In genomic region chr5:104179057-104179456, GRCh38 we compare ENCODE assay signal across 8 cellular contexts.
DNase-seq lines count a peak whose midpoint lies in the region; ATAC-seq, FAIRE-seq and TF ChIP-seq lines count a peak whose summit lies in the region.

No MANE protein-coding gene starts in this region.

- H3K27me3 ChIP-seq in GM12878 (replicated peaks in 1 of 2; ENCODE audit: control insufficient read depth in 2 of 2, insufficient read depth in 2 of 2, low read length in 1 of 2): no peaks in the 10 kb centered on the region
- no peaks in the 10 kb centered on the region for H3K27me3 ChIP-seq in HepG2 (ENCODE audit: control insufficient read depth in 1 of 2, insufficient read depth in 2 of 2, low read length in 2 of 2)

- H3K27ac ChIP-seq in GM12878 (ENCODE audit: control insufficient read depth, insufficient read depth) (no peak overlapping the region), HepG2 (ENCODE audit: extremely low read length, insufficient read depth, low read length) (no peak overlapping the region)

- SMC1A ChIA-PET in GM12878 (lab: Charles Lee; ENCODE audit: uncharacterized antibody, unreplicated experiment): interaction anchor here (0.9 to 4.7 kb wide), 18 partner anchors 11 to 597 kb away, joined by 3 to 66 read pairs (median 4); no protein-coding TSS in a partner anchor

- TF ChIP-seq RAD21 in GM12878 (IDR thresholded peaks at IDR 0.05; ENCODE audit: insufficient read depth, low read depth, low read length) (peak; percentile 72), HepG2 (CRISPR knock-in tag; IDR thresholded peaks at IDR 0.05) (peak; percentile 86)

- peaks cover 1 to 2% of the 10 kb centered on the region in 2 donors for H3K36me3 Mint-ChIP-seq in activated T-cell treated with anti-CD3 and anti-CD28 coated beads, Interleukin-2, amount 50 U/mL, for 72 hours (ENCODE audit: insufficient read depth in 2 of 2)
- H3K36me3 Mint-ChIP-seq in activated T-cell treated with anti-CD3 and anti-CD28 coated beads, Interleukin-2, amount 50 U/mL, for 4 hours (ENCODE audit: insufficient read depth): no peaks in the 10 kb centered on the region
- no peaks in the 10 kb centered on the region for H3K36me3 Mint-ChIP-seq in HFFc6 (ENCODE audit: low read depth)
- no peaks in the 10 kb centered on the region for H3K36me3 Mint-ChIP-seq in activated CD8-positive, alpha-beta memory T cell treated with anti-CD3 and anti-CD28 coated beads, Interleukin-2, amount 10 ng/mL, durations not matched to agents 7 days and 5 days

- peak; percentile 49 for FAIRE-seq in GM12878 (lab: Jason Lieb, UNC)
- peak; percentile 90 for FAIRE-seq in HepG2 (lab: Jason Lieb, UNC)

- TF ChIP-seq EP300 in GM12878 (IDR thresholded peaks at IDR 0.05; ENCODE audit: borderline replicate concordance in 1 of 2, control insufficient read depth in 1 of 2, low read depth in 2 of 2, low read length in 2 of 2) (no peak), HepG2 (IDR thresholded peaks at IDR 0.05; ENCODE audit: low read depth in 2 of 2, low read length in 2 of 2) (no peak), HepG2 (CRISPR knock-in tag; IDR thresholded peaks at IDR 0.05; ENCODE audit: borderline replicate concordance) (no peak)

- H3K9ac ChIP-seq in GM12878 (ENCODE audit: control insufficient read depth, insufficient read depth, low read length): no peak overlapping the region
- H3K9ac ChIP-seq in HepG2 (ENCODE audit: insufficient read depth, low read depth, low read length): no peak overlapping the region

- peak; percentile 10 to 24 for DNase-seq in activated T-cell treated with anti-CD3 and anti-CD28 coated beads, Interleukin-2, amount 50 U/mL, for 72 hours
- DNase-seq in activated T-cell treated with anti-CD3 and anti-CD28 coated beads, Interleukin-2, amount 50 U/mL, for 4 hours: no peak
- DNase-seq in HFFc6: peak; percentile 28
- DNase-seq in NCI-H460 (ENCODE audit: extremely low read depth, low read depth): peak; percentile 48
- peak; percentile 19 for DNase-seq in GM12878 (ENCODE audit: low read depth, low spot score)
- DNase-seq in HepG2 (ENCODE audit: low spot score): peak; percentile 74
- DNase-seq in germinal center (ENCODE audit: low spot score): no peak
- no peak for DNase-seq in activated CD8-positive, alpha-beta memory T cell treated with anti-CD3 and anti-CD28 coated beads, Interleukin-2, amount 10 ng/mL, durations not matched to agents 7 days and 5 days

- CTCF ChIA-PET in GM12878 (lab: Yijun Ruan, JAX) (interaction anchor here (0.6 to 5.0 kb wide), 37 partner anchors 11 to 964 kb away, joined by 3 to 83 read pairs (median 4); no protein-coding TSS in a partner anchor), HepG2 (lab: Yijun Ruan, JAX; ENCODE audit: low intra/inter-chr PET ratio, low total read pairs) (interaction anchor here (0.8 to 2.1 kb wide), 5 partner anchors 349 to 596 kb away, joined by 3 to 24 read pairs (median 10); no protein-coding TSS in a partner anchor)
- CTCF ChIA-PET in activated CD8-positive, alpha-beta memory T cell treated with anti-CD3 and anti-CD28 coated beads, Interleukin-2, amount 10 ng/mL, durations not matched to agents 7 days and 5 days (lab: Charles Lee): no interaction called here

- no peaks in the 10 kb centered on the region for H3K27me3 Mint-ChIP-seq in activated T-cell treated with anti-CD3 and anti-CD28 coated beads, Interleukin-2, amount 50 U/mL, for 72 hours (ENCODE audit: low read depth)
- H3K27me3 Mint-ChIP-seq in activated T-cell treated with anti-CD3 and anti-CD28 coated beads, Interleukin-2, amount 50 U/mL, for 4 hours (ENCODE audit: low read depth): no peaks in the 10 kb centered on the region
- no peaks in the 10 kb centered on the region for H3K27me3 Mint-ChIP-seq in HFFc6 (ENCODE audit: insufficient read depth)
- no peaks in the 10 kb centered on the region for H3K27me3 Mint-ChIP-seq in activated CD8-positive, alpha-beta memory T cell treated with anti-CD3 and anti-CD28 coated beads, Interleukin-2, amount 10 ng/mL, durations not matched to agents 7 days and 5 days

- H3K4me2 ChIP-seq in GM12878 (ENCODE audit: control insufficient read depth, insufficient read depth) (no peak overlapping the region), HepG2 (ENCODE audit: low read depth, low read length) (no peak overlapping the region)

- peaks cover 7 to 16% of the 10 kb centered on the region in 2 donors for H3K9me3 Mint-ChIP-seq in activated T-cell treated with anti-CD3 and anti-CD28 coated beads, Interleukin-2, amount 50 U/mL, for 72 hours
- H3K9me3 Mint-ChIP-seq in activated T-cell treated with anti-CD3 and anti-CD28 coated beads, Interleukin-2, amount 50 U/mL, for 4 hours: peaks cover 18% of the 10 kb centered on the region
- no peaks in the 10 kb centered on the region; the same call in 1 of the 2 replicates for H3K9me3 Mint-ChIP-seq in HFFc6
- H3K9me3 Mint-ChIP-seq in activated CD8-positive, alpha-beta memory T cell treated with anti-CD3 and anti-CD28 coated beads, Interleukin-2, amount 10 ng/mL, durations not matched to agents 7 days and 5 days (ENCODE audit: low read depth): peaks cover 12% of the 10 kb centered on the region

- BruUV-seq in GM12878 (replicated peaks; lab: Mats Ljungman, UMichigan) (no TSS peak), HepG2 (replicated peaks; lab: Mats Ljungman, UMichigan) (no TSS peak)

- no peak for ATAC-seq in activated T-cell treated with anti-CD3 and anti-CD28 coated beads, Interleukin-2, amount 50 U/mL, for 72 hours (replicated peaks in 1 of 2)
- no peak for ATAC-seq in activated T-cell treated with anti-CD3 and anti-CD28 coated beads, Interleukin-2, amount 50 U/mL, for 4 hours
- ATAC-seq in GM12878: peak; percentile 99
- ATAC-seq in HepG2: peak; percentile 100
- no peak for ATAC-seq in activated CD8-positive, alpha-beta memory T cell treated with anti-CD3 and anti-CD28 coated beads, Interleukin-2, amount 10 ng/mL, durations not matched to agents 7 days and 5 days

- H2AFZ ChIP-seq in GM12878 (ENCODE audit: control insufficient read depth, low read depth, low read length) (no peak overlapping the region), HepG2 (ENCODE audit: low read length) (no peak overlapping the region)

- no peaks in the 10 kb centered on the region for H3K79me2 ChIP-seq in GM12878 (ENCODE audit: control insufficient read depth, insufficient read depth, low read length)
- no peaks in the 10 kb centered on the region for H3K79me2 ChIP-seq in HepG2 (ENCODE audit: insufficient read depth, low read length)

- in situ Hi-C loops in GM12878 (cut with MboI): no loop called here
- in situ Hi-C loops in HepG2 (cut with HindIII; ENCODE audit: extremely low pct_ligation_motif_present, low pct_unique_long_range_greater_than_20kb): loop anchor here (5.0 kb wide), 1 partner anchor 592 kb away; no protein-coding TSS in a partner anchor

- H3K4me1 ChIP-seq in GM12878 (ENCODE audit: control insufficient read depth, insufficient read depth, low read length): no peaks in the 10 kb centered on the region
- no peaks in the 10 kb centered on the region; the same call in 1 of the 2 replicates for H3K4me1 ChIP-seq in HepG2 (ENCODE audit: insufficient read depth, low read length)

- H4K20me1 ChIP-seq in GM12878 (ENCODE audit: control insufficient read depth, insufficient read depth): no peaks in the 10 kb centered on the region
- no peaks in the 10 kb centered on the region for H4K20me1 ChIP-seq in HepG2 (ENCODE audit: insufficient read depth, low read length)

- WGBS in GM12878 (ENCODE audit: insufficient coverage, insufficient replicate concordance, low lambda C conversion rate, missing lambda C conversion rate): 17% methylated on average over 8 of the region's 8 CpGs
- 31% methylated on average over 8 of the region's 8 CpGs for WGBS in HepG2 (ENCODE audit: low lambda C conversion rate)

- H3K4me1 Mint-ChIP-seq in activated T-cell treated with anti-CD3 and anti-CD28 coated beads, Interleukin-2, amount 50 U/mL, for 72 hours (ENCODE audit: low read depth): no peaks in the 10 kb centered on the region
- H3K4me1 Mint-ChIP-seq in activated T-cell treated with anti-CD3 and anti-CD28 coated beads, Interleukin-2, amount 50 U/mL, for 4 hours (ENCODE audit: low read depth): no peaks in the 10 kb centered on the region
- H3K4me1 Mint-ChIP-seq in HFFc6 (ENCODE audit: low read depth): peaks cover 12% of the 10 kb centered on the region; the same call in 1 of the 2 replicates
- H3K4me1 Mint-ChIP-seq in activated CD8-positive, alpha-beta memory T cell treated with anti-CD3 and anti-CD28 coated beads, Interleukin-2, amount 10 ng/mL, durations not matched to agents 7 days and 5 days: no peaks in the 10 kb centered on the region

- H3K36me3 ChIP-seq in GM12878 (ENCODE audit: control insufficient read depth in 2 of 2, insufficient read depth in 2 of 2, low read length in 1 of 2): no peaks in the 10 kb centered on the region
- H3K36me3 ChIP-seq in HepG2 (replicated peaks in 1 of 2; ENCODE audit: control insufficient read depth in 1 of 2, insufficient read depth in 2 of 2, low read length in 2 of 2): no peaks in the 10 kb centered on the region

- no peak overlapping the region for H3K4me3 Mint-ChIP-seq in activated T-cell treated with anti-CD3 and anti-CD28 coated beads, Interleukin-2, amount 50 U/mL, for 72 hours
- no peak overlapping the region for H3K4me3 Mint-ChIP-seq in activated T-cell treated with anti-CD3 and anti-CD28 coated beads, Interleukin-2, amount 50 U/mL, for 4 hours
- peak overlapping the region; percentile 69; the same call in 1 of the 2 replicates for H3K4me3 Mint-ChIP-seq in HFFc6
- H3K4me3 Mint-ChIP-seq in activated CD8-positive, alpha-beta memory T cell treated with anti-CD3 and anti-CD28 coated beads, Interleukin-2, amount 10 ng/mL, durations not matched to agents 7 days and 5 days: no peak overlapping the region

- peaks cover 1% of the 10 kb centered on the region; the same call in 2 of the 3 replicates for H3K9me3 ChIP-seq in GM12878 (replicated peaks; ENCODE audit: control insufficient read depth, insufficient read depth, low read length)
- no peaks in the 10 kb centered on the region for H3K9me3 ChIP-seq in HepG2 (ENCODE audit: low read length)

- TF ChIP-seq POLR2A in GM12878 (IDR thresholded peaks at IDR 0.05; ENCODE audit: low read depth, low read length) (no peak), HepG2 (IDR thresholded peaks at IDR 0.05; ENCODE audit: insufficient read depth in 1 of 2, low read depth in 2 of 2, low read length in 2 of 2) (no peak)

- H3K4me3 ChIP-seq in GM12878 (no peak overlapping the region), HepG2 (replicated peaks in 1 of 3; ENCODE audit: insufficient read depth in 1 of 3, low read depth in 2 of 3, low read length in 3 of 3) (no peak overlapping the region)

- no peak overlapping the region for H3K27ac Mint-ChIP-seq in activated T-cell treated with anti-CD3 and anti-CD28 coated beads, Interleukin-2, amount 50 U/mL, for 72 hours
- no peak overlapping the region for H3K27ac Mint-ChIP-seq in HFFc6
- no peak overlapping the region for H3K27ac Mint-ChIP-seq in activated CD8-positive, alpha-beta memory T cell treated with anti-CD3 and anti-CD28 coated beads, Interleukin-2, amount 10 ng/mL, durations not matched to agents 7 days and 5 days

- RAD21 ChIA-PET in GM12878 (lab: Charles Lee; ENCODE audit: unreplicated experiment): interaction anchor here (0.6 to 4.6 kb wide), 15 partner anchors 11 to 704 kb away, joined by 3 to 78 read pairs (median 5); no protein-coding TSS in a partner anchor

- POLR2A ChIA-PET in GM12878 (lab: Charles Lee): no interaction called here
- POLR2A ChIA-PET in HepG2 (lab: Yijun Ruan, JAX): interaction anchor here (0.9 kb wide), 1 partner anchor 371 kb away, joined by 3 read pairs; no protein-coding TSS in a partner anchor

- intact Hi-C loops in GM12878 (cut with micrococcal nuclease; ENCODE audit: unreplicated experiment) (loop anchor here (1.0 to 2.0 kb wide), 5 partner anchors 90 to 597 kb away; no protein-coding TSS in a partner anchor), HepG2 (cut with micrococcal nuclease; ENCODE audit: unreplicated experiment) (loop anchor here (1.0 to 5.0 kb wide), 5 partner anchors 236 to 947 kb away; no protein-coding TSS in a partner anchor)

- TF ChIP-seq CTCF in HFFc6 (IDR thresholded peaks at IDR 0.05) (peak; percentile 83), GM12878 (IDR thresholded peaks at IDR 0.05 in 2 of 3, conservative IDR thresholded peaks at IDR 0.05 in 1 of 3; ENCODE audit: control insufficient read depth in 2 of 3, extremely low read depth in 1 of 3, insufficient read depth in 1 of 3, low read depth in 3 of 3, low read length in 3 of 3) (peak; percentile 39 to 60 (median 51); a peak in 4 of 6 replicates), HepG2 (CRISPR knock-in tag; IDR thresholded peaks at IDR 0.05) (peak; percentile 94)

Comparison
In these comparisons a context has a peak if more than half of its experiments do, and no peak if none do; other contexts are left out.
1. DNase-seq: peak in activated T-cell treated with anti-CD3 and anti-CD28 coated beads, Interleukin-2, amount 50 U/mL, for 72 hours (2 of 2), HFFc6 (single experiment), NCI-H460 (single experiment), GM12878 (single experiment) and HepG2 (single experiment); none in activated T-cell treated with anti-CD3 and anti-CD28 coated beads, Interleukin-2, amount 50 U/mL, for 4 hours (single experiment), germinal center (single experiment) and activated CD8-positive, alpha-beta memory T cell treated with anti-CD3 and anti-CD28 coated beads, Interleukin-2, amount 10 ng/mL, durations not matched to agents 7 days and 5 days (single experiment).
2. ATAC-seq: peak in GM12878 (single experiment) and HepG2 (single experiment); none in activated T-cell treated with anti-CD3 and anti-CD28 coated beads, Interleukin-2, amount 50 U/mL, for 72 hours (0 of 2), activated T-cell treated with anti-CD3 and anti-CD28 coated beads, Interleukin-2, amount 50 U/mL, for 4 hours (0 of 2) and activated CD8-positive, alpha-beta memory T cell treated with anti-CD3 and anti-CD28 coated beads, Interleukin-2, amount 10 ng/mL, durations not matched to agents 7 days and 5 days (single experiment).
3. Peak in every context shown above with its lines, with median percentiles within 50 percentile points of each other: CTCF ChIP-seq.